In genomic region chr1:100394286-100394685, GRCh38 we compare ENCODE assay signal across 1 cellular context.
TF ChIP-seq lines count a peak whose summit lies in the region.

No MANE protein-coding gene starts in this region.

TF ChIP-seq in GM23338, 12 proteins besides CTCF, POLR2A, EP300 and RAD21 (continued from another document):
- no peak for TF ChIP-seq NANOG (IDR thresholded peaks at IDR 0.05; ENCODE audit: borderline replicate concordance)
